8 cellular contexts compared by ENCODE assay signal in the genomic region with DNA sequence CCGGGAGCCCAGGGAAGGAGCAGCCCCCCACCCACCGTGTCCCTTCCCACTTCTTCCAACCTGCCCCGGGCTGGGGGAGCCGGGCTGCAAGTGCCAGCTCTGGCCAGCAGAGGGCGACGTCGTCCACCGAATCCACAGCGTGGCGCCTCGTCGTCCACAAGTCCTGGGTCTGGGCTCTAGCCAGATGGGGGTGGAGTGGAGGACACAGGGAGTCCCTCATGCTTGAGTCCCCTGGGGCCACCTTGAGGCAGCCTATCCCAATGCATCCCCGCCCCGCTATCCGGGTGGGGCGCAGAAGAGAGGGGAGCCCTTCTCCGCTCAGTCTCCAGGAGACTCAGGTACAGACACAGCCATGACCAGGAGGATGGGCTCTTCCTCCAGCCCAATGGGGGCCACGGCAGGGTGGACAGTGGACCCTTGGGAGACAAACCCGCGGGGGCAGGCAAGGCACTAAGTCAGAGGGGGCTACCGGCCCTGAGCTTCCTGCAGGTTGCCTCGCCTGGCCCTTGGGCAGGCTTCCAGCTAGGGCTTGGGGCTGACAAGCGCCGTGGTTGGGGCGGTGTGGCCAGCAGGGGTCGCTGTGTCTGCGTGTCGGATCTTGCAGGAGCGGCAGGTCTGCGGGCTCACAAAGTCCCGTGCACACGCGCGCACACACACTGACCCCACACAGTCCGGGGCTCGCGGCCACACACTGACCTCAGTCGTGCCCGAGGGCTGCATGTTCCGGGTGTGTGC. TPM values are rescaled to one million over a fixed set of nuclear protein-coding genes. Genes with fewer than 3 reads are reported as not detected.
DNase-seq lines count a peak whose midpoint lies in the region; ATAC-seq and TF ChIP-seq lines count a peak whose summit lies in the region.

No MANE protein-coding gene starts in this region.

- H3K4me3 Mint-ChIP-seq in T-cell, result peak overlapping the region; percentile 55 to 79 (median 64)

- DNase-seq in DND-41, result peak; percentile 87
- DNase-seq in HAP-1 (ENCODE audit: low spot score in 2 of 2), result peak; percentile 70 to 97
- peak; percentile 62 for DNase-seq in NCI-H1105 (lab: John Stamatoyannopoulos, UW)
- DNase-seq in T-cell, result peak; percentile 72 to 96 (median 89)
- DNase-seq in adrenal gland, result peak; percentile 88 to 96 (median 92)
- DNase-seq in left ventricle myocardium inferior, result peak; percentile 89
- DNase-seq in prostate gland (ENCODE audit: low spot score), result peak; percentile 79
- DNase-seq in upper lobe of right lung, result peak; percentile 96

- ATAC-seq in DND-41 (ENCODE audit: insufficient read depth, low read depth) (peak; percentile 85), T-cell (replicated peaks in 1 of 4) (peak; percentile 84 to 88 (median 84)), upper lobe of right lung (peak; percentile 89)

- peaks cover 14% of the 10 kb centered on the region for H3K4me1 ChIP-seq in DND-41 (ENCODE audit: insufficient read depth, low read length)
- peaks cover 5% of the 10 kb centered on the region for H3K4me1 ChIP-seq in HAP-1
- peaks cover 5 to 9% of the 10 kb centered on the region in 2 donors for H3K4me1 ChIP-seq in adrenal gland (replicated peaks in 1 of 2)
- peaks cover 25% of the 10 kb centered on the region for H3K4me1 ChIP-seq in left ventricle myocardium inferior
- peaks cover 3% of the 10 kb centered on the region for H3K4me1 ChIP-seq in prostate gland (replicated peaks)
- peaks cover 8% of the 10 kb centered on the region for H3K4me1 ChIP-seq in upper lobe of right lung

- peak overlapping the region; percentile 65 for H3K4me2 ChIP-seq in DND-41 (ENCODE audit: insufficient read depth, low read length)

- H3K27ac ChIP-seq in DND-41 (ENCODE audit: low read length) (no peak overlapping the region), adrenal gland (no peak overlapping the region), left ventricle myocardium inferior (replicated peaks) (no peak overlapping the region), prostate gland (no peak overlapping the region), upper lobe of right lung (no peak overlapping the region)

- peaks cover 9% of the 10 kb centered on the region; the same call in 1 of the 2 replicates for H4K20me1 ChIP-seq in DND-41 (ENCODE audit: insufficient read depth, low read length)

- peak overlapping the region; percentile 70 for H2AFZ ChIP-seq in DND-41 (ENCODE audit: low read depth, low read length)

- no peaks in the 10 kb centered on the region for H3K79me2 ChIP-seq in DND-41 (ENCODE audit: insufficient read depth, low read length)

- no peaks in the 10 kb centered on the region for H3K9me3 ChIP-seq in DND-41 (ENCODE audit: insufficient read depth, low read length, severe bottlenecking)
- no peaks in the 10 kb centered on the region for H3K9me3 ChIP-seq in HAP-1
- H3K9me3 ChIP-seq in adrenal gland (replicated peaks in 1 of 3), result no peaks in the 10 kb centered on the region
- no peaks in the 10 kb centered on the region for H3K9me3 ChIP-seq in left ventricle myocardium inferior (replicated peaks)
- H3K9me3 ChIP-seq in prostate gland, result no peaks in the 10 kb centered on the region
- no peaks in the 10 kb centered on the region for H3K9me3 ChIP-seq in upper lobe of right lung

- CTCF ChIA-PET in T-cell (lab: Charles Lee), result interaction anchor here (0.6 to 3.4 kb wide), 18 partner anchors 11 to 389 kb away, joined by 3 to 24 read pairs (median 3); a partner anchor contains a TSS

- H3K9me3 Mint-ChIP-seq in T-cell, result no peaks in the 10 kb centered on the region

- H3K27me3 ChIP-seq in DND-41 (ENCODE audit: insufficient read depth, low read length, poor library complexity) (peaks cover 43% of the 10 kb centered on the region), HAP-1 (ENCODE audit: low read depth) (0 out of 2 replicates have a peak, but pooled peaks cover 4% of the 10 kb centered on the region), adrenal gland (peaks cover 3% of the 10 kb centered on the region), left ventricle myocardium inferior (ENCODE audit: low read depth) (peaks cover 54% of the 10 kb centered on the region), prostate gland (replicated peaks; ENCODE audit: insufficient read depth) (no peaks in the 10 kb centered on the region), upper lobe of right lung (no peaks in the 10 kb centered on the region)

- in situ Hi-C loops in HAP-1 (cut with MboI; ENCODE audit: low sequenced_read_pairs), result loop anchor here (5.0 kb wide), 1 partner anchor 100 kb away; no protein-coding TSS in a partner anchor

- peaks cover 4 to 6% (median 6%) of the 10 kb centered on the region in 3 donors for H3K4me1 Mint-ChIP-seq in T-cell

- H3K36me3 Mint-ChIP-seq in T-cell, result no peaks in the 10 kb centered on the region

- intact Hi-C loops in adrenal gland (cut with DNase I) (loop anchor here (5.0 to 10.0 kb wide), 3 partner anchors 90 to 102 kb away; a partner anchor contains a TSS), left ventricle myocardium inferior (cut with micrococcal nuclease) (loop anchor here (5.0 kb wide), 1 partner anchor 90 kb away; a partner anchor contains a TSS), prostate gland (cut with DNase I) (loop anchor here (5.0 kb wide), 2 partner anchors 90 to 100 kb away; a partner anchor contains a TSS), upper lobe of right lung (cut with DNase I) (loop anchor here (5.0 kb wide), 2 partner anchors 90 to 105 kb away; a partner anchor contains a TSS)

- POLR2A ChIA-PET in T-cell (lab: Charles Lee), result no interaction called here

- H3K4me3 ChIP-seq in DND-41 (ENCODE audit: low read depth in 1 of 2, low read length in 2 of 2) (peak overlapping the region in 1 of 2 experiments; percentile 48; a peak in 3 of 4 replicates), HAP-1 (peak overlapping the region; percentile 26), adrenal gland (peak overlapping the region in 2 of 4 donors; percentile 0 to 5), left ventricle myocardium inferior (peak overlapping the region; percentile 60), prostate gland (peak overlapping the region; percentile 6 to 16), upper lobe of right lung (peak overlapping the region; percentile 34)

- TF ChIP-seq POLR2A in adrenal gland (IDR thresholded peaks at IDR 0.05) (no peak), prostate gland (IDR thresholded peaks at IDR 0.05) (peak; percentile 9)

- peak overlapping the region; percentile 32 for H3K9ac ChIP-seq in DND-41 (ENCODE audit: low read depth, low read length)

- no peaks in the 10 kb centered on the region for H3K36me3 ChIP-seq in DND-41 (ENCODE audit: insufficient read depth, low read length)
- no peaks in the 10 kb centered on the region; the same call in 1 of the 2 replicates for H3K36me3 ChIP-seq in HAP-1 (replicated peaks)
- H3K36me3 ChIP-seq in adrenal gland (replicated peaks in 1 of 2), result no peaks in the 10 kb centered on the region
- no peaks in the 10 kb centered on the region for H3K36me3 ChIP-seq in left ventricle myocardium inferior
- H3K36me3 ChIP-seq in prostate gland, result no peaks in the 10 kb centered on the region
- no peaks in the 10 kb centered on the region for H3K36me3 ChIP-seq in upper lobe of right lung

- 0 to 5% (median 2%) methylated on average over 6 to 40 of the region's 40 CpGs for WGBS in adrenal gland, 4 donors
- WGBS in prostate gland, result 4% methylated on average over 31 of the region's 40 CpGs

- H3K27ac Mint-ChIP-seq in T-cell, result no peak overlapping the region

- TF ChIP-seq CTCF in DND-41 (IDR thresholded peaks at IDR 0.05; ENCODE audit: borderline replicate concordance, extremely low read depth, low read length, poor library complexity, severe bottlenecking), result peak; percentile 95
- peak; percentile 63 to 96 (median 89) for TF ChIP-seq CTCF in adrenal gland (IDR thresholded peaks at IDR 0.05)
- TF ChIP-seq CTCF in left ventricle myocardium inferior (IDR thresholded peaks at IDR 0.05; ENCODE audit: borderline replicate concordance), result peak; percentile 79
- TF ChIP-seq CTCF in prostate gland (IDR thresholded peaks at IDR 0.05), result peak; percentile 72 to 94 (median 86)
- peak; percentile 75 for TF ChIP-seq CTCF in upper lobe of right lung (IDR thresholded peaks at IDR 0.05)

- H3K27me3 Mint-ChIP-seq in T-cell, result peaks cover 24 to 44% of the 10 kb centered on the region in 2 donors

RNA-seq across cellular contexts. Expression of a gene that starts 5.5 kb away (rescaled TPM):
- total RNA-seq in T-cell, result not detected
- total RNA-seq in adrenal gland, result 1 to 10 TPM in 2 of 8 donors, under 1 TPM in 5, not detected in 1; 0.25 to 1.5 (median 0.66) TPM
- 1 to 10 TPM; 1.5 to 2.6 (median 1.6) TPM for polyA plus RNA-seq in adrenal gland
- 0.41 TPM for total RNA-seq in left ventricle myocardium inferior
- 10 to 100 TPM in 1 of 2 donors, 1 to 10 TPM in 1; 3.4 to 25.8 TPM for total RNA-seq in prostate gland
- 14.3 TPM for total RNA-seq in upper lobe of right lung

RNA-seq across cellular contexts. Expression of a gene that starts 5.5 kb away (rescaled TPM):
- total RNA-seq in T-cell, result not detected
- under 1 TPM in 2 of 8 donors, not detected in 6; 0.28 to 0.29 TPM for total RNA-seq in adrenal gland
- polyA plus RNA-seq in adrenal gland, result 1 to 10 TPM in 1 of 3 donors, under 1 TPM in 1, not detected in 1; 0.20 to 1.1 TPM
- total RNA-seq in left ventricle myocardium inferior, result not detected
- under 1 TPM in 1 of 2 donors, not detected in 1; 0.40 TPM for total RNA-seq in prostate gland
- total RNA-seq in upper lobe of right lung, result 0.35 TPM

RNA-seq across cellular contexts. Expression of a gene that starts 16.7 kb away (rescaled TPM):
- not detected for total RNA-seq in T-cell
- 10 to 100 TPM in 3 of 8 donors, 1 to 10 TPM in 2, under 1 TPM in 2, not detected in 1; 0.10 to 53.2 (median 2.4) TPM for total RNA-seq in adrenal gland
- polyA plus RNA-seq in adrenal gland, result 10 to 100 TPM in 1 of 3 donors, under 1 TPM in 2; 0.40 to 81.0 (median 0.61) TPM
- not detected for total RNA-seq in left ventricle myocardium inferior
- 1 to 10 TPM in 1 of 2 donors, not detected in 1; 2.7 TPM for total RNA-seq in prostate gland
- not detected for total RNA-seq in upper lobe of right lung

RNA-seq across cellular contexts. Expression of a gene that starts 58.1 kb away (rescaled TPM):
- total RNA-seq in T-cell, result 10 to 100 TPM in 3 of 5 donors, 1 to 10 TPM in 2; 5.5 to 14.8 (median 13.9) TPM
- total RNA-seq in adrenal gland, result 10 to 100 TPM in 1 of 8 donors, 1 to 10 TPM in 7; 5.0 to 12.9 (median 6.3) TPM
- 1 to 10 TPM; 1.3 to 5.0 (median 3.1) TPM for polyA plus RNA-seq in adrenal gland
- total RNA-seq in left ventricle myocardium inferior, result 5.4 TPM
- 10 to 100 TPM in 1 of 2 donors, 1 to 10 TPM in 1; 9.1 to 18.9 TPM for total RNA-seq in prostate gland
- 10.8 TPM for total RNA-seq in upper lobe of right lung
